ENCODE assay signal across 1 cellular context in the genomic region with DNA sequence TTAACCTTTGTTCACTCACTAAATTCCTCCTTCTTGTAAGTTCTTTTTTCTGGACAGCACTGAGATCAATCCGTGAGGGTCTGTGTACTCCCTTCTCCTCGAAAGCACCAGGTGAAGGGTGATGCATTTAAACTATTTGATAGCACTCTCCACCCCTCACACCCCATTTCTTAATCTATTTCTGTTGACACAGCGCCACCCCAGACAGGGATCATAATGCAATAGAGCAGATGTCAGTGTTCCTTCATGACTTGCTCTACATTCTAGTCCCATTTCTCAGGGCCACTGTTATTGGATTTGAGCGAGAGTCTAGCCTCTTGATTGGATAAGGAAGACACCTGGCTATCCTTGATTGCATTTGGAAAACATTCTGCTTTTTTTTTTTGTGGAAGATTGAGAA.
TF ChIP-seq lines count a peak whose summit lies in the region.

No MANE protein-coding gene starts in this region.

TF ChIP-seq in GM23338, 12 proteins besides CTCF, POLR2A, EP300 and RAD21:
- TF ChIP-seq, protein P1, sequence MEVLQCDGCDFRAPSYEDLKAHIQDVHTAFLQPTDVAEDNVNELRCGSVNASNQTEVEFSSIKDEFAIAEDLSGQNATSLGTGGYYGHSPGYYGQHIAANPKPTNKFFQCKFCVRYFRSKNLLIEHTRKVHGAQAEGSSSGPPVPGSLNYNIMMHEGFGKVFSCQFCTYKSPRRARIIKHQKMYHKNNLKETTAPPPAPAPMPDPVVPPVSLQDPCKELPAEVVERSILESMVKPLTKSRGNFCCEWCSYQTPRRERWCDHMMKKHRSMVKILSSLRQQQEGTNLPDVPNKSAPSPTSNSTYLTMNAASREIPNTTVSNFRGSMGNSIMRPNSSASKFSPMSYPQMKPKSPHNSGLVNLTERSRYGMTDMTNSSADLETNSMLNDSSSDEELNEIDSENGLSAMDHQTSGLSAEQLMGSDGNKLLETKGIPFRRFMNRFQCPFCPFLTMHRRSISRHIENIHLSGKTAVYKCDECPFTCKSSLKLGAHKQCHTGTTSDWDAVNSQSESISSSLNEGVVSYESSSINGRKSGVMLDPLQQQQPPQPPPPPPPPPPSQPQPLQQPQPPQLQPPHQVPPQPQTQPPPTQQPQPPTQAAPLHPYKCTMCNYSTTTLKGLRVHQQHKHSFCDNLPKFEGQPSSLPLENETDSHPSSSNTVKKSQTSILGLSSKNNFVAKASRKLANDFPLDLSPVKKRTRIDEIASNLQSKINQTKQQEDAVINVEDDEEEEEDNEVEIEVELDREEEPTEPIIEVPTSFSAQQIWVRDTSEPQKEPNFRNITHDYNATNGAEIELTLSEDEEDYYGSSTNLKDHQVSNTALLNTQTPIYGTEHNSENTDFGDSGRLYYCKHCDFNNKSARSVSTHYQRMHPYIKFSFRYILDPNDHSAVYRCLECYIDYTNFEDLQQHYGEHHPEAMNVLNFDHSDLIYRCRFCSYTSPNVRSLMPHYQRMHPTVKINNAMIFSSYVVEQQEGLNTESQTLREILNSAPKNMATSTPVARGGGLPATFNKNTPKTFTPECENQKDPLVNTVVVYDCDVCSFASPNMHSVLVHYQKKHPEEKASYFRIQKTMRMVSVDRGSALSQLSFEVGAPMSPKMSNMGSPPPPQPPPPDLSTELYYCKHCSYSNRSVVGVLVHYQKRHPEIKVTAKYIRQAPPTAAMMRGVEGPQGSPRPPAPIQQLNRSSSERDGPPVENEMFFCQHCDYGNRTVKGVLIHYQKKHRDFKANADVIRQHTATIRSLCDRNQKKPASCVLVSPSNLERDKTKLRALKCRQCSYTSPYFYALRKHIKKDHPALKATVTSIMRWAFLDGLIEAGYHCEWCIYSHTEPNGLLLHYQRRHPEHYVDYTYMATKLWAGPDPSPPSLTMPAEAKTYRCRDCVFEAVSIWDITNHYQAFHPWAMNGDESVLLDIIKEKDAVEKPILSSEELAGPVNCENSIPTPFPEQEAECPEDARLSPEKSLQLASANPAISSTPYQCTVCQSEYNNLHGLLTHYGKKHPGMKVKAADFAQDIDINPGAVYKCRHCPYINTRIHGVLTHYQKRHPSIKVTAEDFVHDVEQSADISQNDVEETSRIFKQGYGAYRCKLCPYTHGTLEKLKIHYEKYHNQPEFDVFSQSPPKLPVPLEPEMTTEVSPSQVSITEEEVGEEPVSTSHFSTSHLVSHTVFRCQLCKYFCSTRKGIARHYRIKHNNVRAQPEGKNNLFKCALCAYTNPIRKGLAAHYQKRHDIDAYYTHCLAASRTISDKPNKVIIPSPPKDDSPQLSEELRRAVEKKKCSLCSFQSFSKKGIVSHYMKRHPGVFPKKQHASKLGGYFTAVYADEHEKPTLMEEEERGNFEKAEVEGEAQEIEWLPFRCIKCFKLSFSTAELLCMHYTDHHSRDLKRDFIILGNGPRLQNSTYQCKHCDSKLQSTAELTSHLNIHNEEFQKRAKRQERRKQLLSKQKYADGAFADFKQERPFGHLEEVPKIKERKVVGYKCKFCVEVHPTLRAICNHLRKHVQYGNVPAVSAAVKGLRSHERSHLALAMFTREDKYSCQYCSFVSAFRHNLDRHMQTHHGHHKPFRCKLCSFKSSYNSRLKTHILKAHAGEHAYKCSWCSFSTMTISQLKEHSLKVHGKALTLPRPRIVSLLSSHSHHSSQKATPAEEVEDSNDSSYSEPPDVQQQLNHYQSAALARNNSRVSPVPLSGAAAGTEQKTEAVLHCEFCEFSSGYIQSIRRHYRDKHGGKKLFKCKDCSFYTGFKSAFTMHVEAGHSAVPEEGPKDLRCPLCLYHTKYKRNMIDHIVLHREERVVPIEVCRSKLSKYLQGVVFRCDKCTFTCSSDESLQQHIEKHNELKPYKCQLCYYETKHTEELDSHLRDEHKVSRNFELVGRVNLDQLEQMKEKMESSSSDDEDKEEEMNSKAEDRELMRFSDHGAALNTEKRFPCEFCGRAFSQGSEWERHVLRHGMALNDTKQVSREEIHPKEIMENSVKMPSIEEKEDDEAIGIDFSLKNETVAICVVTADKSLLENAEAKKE (CRISPR knock-in tag; IDR thresholded peaks at IDR 0.05) = no peak
- TF ChIP-seq ZNF114 (CRISPR knock-in tag; IDR thresholded peaks at IDR 0.05) (no peak), POLR2AphosphoS5 (IDR thresholded peaks at IDR 0.05; ENCODE audit: low read depth) (no peak), NANOG (IDR thresholded peaks at IDR 0.05; ENCODE audit: borderline replicate concordance) (no peak), ZNF331 (CRISPR knock-in tag; IDR thresholded peaks at IDR 0.05; ENCODE audit: low read depth) (no peak), EZH2 (IDR thresholded peaks at IDR 0.05; ENCODE audit: low read depth, unreplicated experiment) (no peak), STAT1 (IDR thresholded peaks at IDR 0.05; ENCODE audit: unreplicated experiment) (no peak)
